ENCODE assay signal across 8 cellular contexts in genomic region chr17:28893248-28894183, GRCh38. TPM values are rescaled to one million over a fixed set of nuclear protein-coding genes. Genes with fewer than 3 reads are reported as not detected.
DNase-seq lines count a peak whose midpoint lies in the region; ATAC-seq and TF ChIP-seq lines count a peak whose summit lies in the region.
"Not testable (repeated sequence)": the region's sequence is repeated elsewhere in the genome, so short reads cannot be mapped to it uniquely, and the experiment has no call there.

No MANE protein-coding gene starts in this region.

- not testable (repeated sequence) for TF ChIP-seq RAD21 in liver (IDR thresholded peaks at IDR 0.05)

- not testable (repeated sequence) for H3K9me3 Mint-ChIP-seq in WTC11; activated naive CD4-positive, alpha-beta T cell treated with anti-CD3 and anti-CD28 coated beads for 36 hours

- TF ChIP-seq POLR2A in transverse colon (IDR thresholded peaks at IDR 0.05), result not testable (repeated sequence)

- CTCF ChIA-PET in WTC11 (lab: Charles Lee), result interaction anchor here (0.7 to 5.1 kb wide), 4 partner anchors 14 to 224 kb away, joined by 3 to 25 read pairs (median 4); no protein-coding TSS in a partner anchor
- CTCF ChIA-PET in activated naive CD4-positive, alpha-beta T cell treated with anti-CD3 and anti-CD28 coated beads for 36 hours (lab: Charles Lee), result interaction anchor here (0.6 to 5.1 kb wide), 12 partner anchors 9 to 166 kb away, joined by 3 to 30 read pairs (median 4); partner anchors contain the start of genes DHRS13, FAM222B, NEK8 and TLCD1

- not testable (repeated sequence) for H3K4me3 Mint-ChIP-seq in WTC11
- peak overlapping the region; percentile 75 for H3K4me3 Mint-ChIP-seq in activated naive CD4-positive, alpha-beta T cell treated with anti-CD3 and anti-CD28 coated beads for 36 hours

- not testable (repeated sequence) for TF ChIP-seq EP300 in transverse colon (IDR thresholded peaks at IDR 0.05; ENCODE audit: low read depth)

- H3K9me3 ChIP-seq in effector memory CD4-positive, alpha-beta T cell (ENCODE audit: control insufficient read depth, low read length); liver (ENCODE audit: control insufficient read depth in 4 of 4, low read length in 3 of 4); psoas muscle; transverse colon: not testable (repeated sequence)

- not testable (repeated sequence) for H3K36me3 ChIP-seq in effector memory CD4-positive, alpha-beta T cell (ENCODE audit: control insufficient read depth, insufficient read depth, low read length); liver (ENCODE audit: control insufficient read depth in 4 of 4, insufficient read depth in 3 of 4, low read depth in 1 of 4, low read length in 3 of 4); psoas muscle (ENCODE audit: insufficient read depth in 1 of 2, low read depth in 1 of 2); transverse colon

- H3K27ac ChIP-seq in effector memory CD4-positive, alpha-beta T cell (ENCODE audit: insufficient read depth, low read length, poor library complexity, severe bottlenecking), result peak overlapping the region; percentile 72
- H3K27ac ChIP-seq in liver (ENCODE audit: low read depth in 1 of 2, low read length in 2 of 2) (peak overlapping the region; percentile 60 to 78), psoas muscle (peak overlapping the region; percentile 23), transverse colon (peak overlapping the region; percentile 60 to 77 (median 70))

- in situ Hi-C loops in transverse colon (cut with MboI; ENCODE audit: low pct_ligation_motif_present in 1 of 4, low pct_unique_long_range_greater_than_20kb in 1 of 4, low sequenced_read_pairs in 3 of 4), result loop anchor here in 1 of 4 donors (25.0 kb wide), 1 partner anchor 131 kb away; no protein-coding TSS in a partner anchor

- H3K4me1 ChIP-seq in effector memory CD4-positive, alpha-beta T cell (ENCODE audit: control insufficient read depth, insufficient read depth, low read length, poor library complexity, severe bottlenecking), result peaks cover 37% of the 10 kb centered on the region
- H3K4me1 ChIP-seq in liver (ENCODE audit: control insufficient read depth in 4 of 4, insufficient read depth in 4 of 4, low read length in 3 of 4) (peaks cover 17 to 30% (median 22%) of the 10 kb centered on the region in 4 donors), psoas muscle (peaks cover 26% of the 10 kb centered on the region), transverse colon (peaks cover 14 to 46% (median 35%) of the 10 kb centered on the region in 4 donors)

- H3K4me3 ChIP-seq in effector memory CD4-positive, alpha-beta T cell (ENCODE audit: insufficient read depth, low read depth, low read length, poor library complexity, severe bottlenecking), result peak overlapping the region; percentile 18
- H3K4me3 ChIP-seq in liver (ENCODE audit: low read depth in 1 of 3, low read length in 3 of 3); transverse colon: not testable (repeated sequence)
- H3K4me3 ChIP-seq in psoas muscle, result peak overlapping the region; percentile 1

- 79% methylated on average over 16 of the region's 16 CpGs for WGBS in liver
- 86 to 88% (median 87%) methylated on average over 16 of the region's 16 CpGs for WGBS in psoas muscle, 3 donors
- WGBS in transverse colon (ENCODE audit: low coverage in 1 of 2), 2 donors, result 54 to 56% methylated on average over 9 to 16 of the region's 16 CpGs

- H3K9ac ChIP-seq in liver (ENCODE audit: low read depth in 1 of 2, low read length in 2 of 2), result peak overlapping the region in 1 of 2 donors; percentile 53

- not testable (repeated sequence) for H3K36me3 Mint-ChIP-seq in WTC11
- peaks cover 17% of the 10 kb centered on the region for H3K36me3 Mint-ChIP-seq in activated naive CD4-positive, alpha-beta T cell treated with anti-CD3 and anti-CD28 coated beads for 36 hours (ENCODE audit: low read depth)

- POLR2A ChIA-PET in WTC11 (lab: Charles Lee), result interaction anchor here (0.6 kb wide), 2 partner anchors 34 to 82 kb away, joined by 3 to 4 read pairs; no protein-coding TSS in a partner anchor

- not testable (repeated sequence) for ATAC-seq in WTC11, psoas muscle

- not testable (repeated sequence) for TF ChIP-seq CTCF in WTC11 (IDR thresholded peaks at IDR 0.05); liver (IDR thresholded peaks at IDR 0.05; ENCODE audit: low read depth, low read length, missing input control); psoas muscle (IDR thresholded peaks at IDR 0.05); transverse colon (IDR thresholded peaks at IDR 0.05)

- not testable (repeated sequence) for H3K27me3 ChIP-seq in effector memory CD4-positive, alpha-beta T cell (replicated peaks; ENCODE audit: control insufficient read depth, insufficient read depth, low read length, poor library complexity, severe bottlenecking); liver (ENCODE audit: control insufficient read depth in 4 of 4, insufficient read depth in 4 of 4, low read length in 3 of 4); psoas muscle (ENCODE audit: insufficient read depth in 3 of 3, low read length in 2 of 3); transverse colon

- intact Hi-C loops in activated naive CD4-positive, alpha-beta T cell treated with anti-CD3 and anti-CD28 coated beads for 36 hours (cut with micrococcal nuclease), result loop anchor here (10.0 kb wide), 1 partner anchor 241 kb away; no protein-coding TSS in a partner anchor
- intact Hi-C loops in psoas muscle (cut with DNase I), result loop anchor here in 1 of 2 donors (10.0 kb wide), 1 partner anchor 129 kb away; no protein-coding TSS in a partner anchor
- intact Hi-C loops in transverse colon (cut with DNase I; ENCODE audit: low total_unique reads), result not testable (repeated sequence)

- peak overlapping the region; percentile 37; the same call in 1 of the 2 replicates for H3K27ac Mint-ChIP-seq in WTC11
- peak overlapping the region; percentile 100 for H3K27ac Mint-ChIP-seq in activated naive CD4-positive, alpha-beta T cell treated with anti-CD3 and anti-CD28 coated beads for 36 hours

- not testable (repeated sequence) for H3K27me3 Mint-ChIP-seq in WTC11 (ENCODE audit: low read depth); activated naive CD4-positive, alpha-beta T cell treated with anti-CD3 and anti-CD28 coated beads for 36 hours (ENCODE audit: low read depth)

- peaks cover 26% of the 10 kb centered on the region for H3K4me1 Mint-ChIP-seq in WTC11
- H3K4me1 Mint-ChIP-seq in activated naive CD4-positive, alpha-beta T cell treated with anti-CD3 and anti-CD28 coated beads for 36 hours (ENCODE audit: low read depth), result peaks cover 72% of the 10 kb centered on the region

- DNase-seq in GF-D8 (lab: John Stamatoyannopoulos, UW) (peak; percentile 56), MV-4-11 (lab: John Stamatoyannopoulos, UW) (peak; percentile 81), transverse colon (peak; percentile 49)
- DNase-seq in WTC11 (ENCODE audit: low spot score); effector memory CD4-positive, alpha-beta T cell; psoas muscle: not testable (repeated sequence)
- DNase-seq in activated naive CD4-positive, alpha-beta T cell treated with anti-CD3 and anti-CD28 coated beads for 36 hours, result peak; percentile 61

RNA-seq across cellular contexts. Expression of gene FLOT2, which starts 4.0 kb away (rescaled TPM):
- total RNA-seq in WTC11 (2021) (139 to 153 TPM (median 144 TPM) in 3 replicates), liver (10 to 100 TPM; 67.7 to 71.0 TPM), psoas muscle (10 to 100 TPM; 40.8 to 81.1 (median 43.9) TPM), transverse colon (10 to 100 TPM; 35.8 to 95.8 (median 46.5) TPM)
- total RNA-seq in activated naive CD4-positive, alpha-beta T cell treated with anti-CD3 and anti-CD28 coated beads for 36 hours, result 10 to 100 TPM; 66.0 to 71.5 TPM
- polyA plus RNA-seq in liver (100 to 1,000 TPM in 1 of 2 donors, 10 to 100 TPM in 1; 61.6 to 100 TPM), psoas muscle (10 to 100 TPM; 30.4 to 35.3 (median 34.0) TPM)

RNA-seq across cellular contexts. Expression of gene DHRS13, which starts 9.4 kb away (rescaled TPM):
- total RNA-seq in WTC11 (2021) (26.5 to 29.5 TPM (median 28.5 TPM) in 3 replicates), liver (10 to 100 TPM in 1 of 2 donors, 1 to 10 TPM in 1; 9.7 to 91.6 TPM), psoas muscle (1 to 10 TPM in 2 of 4 donors, under 1 TPM in 2; 0.48 to 2.1 (median 1.1) TPM), transverse colon (1 to 10 TPM; 2.2 to 6.5 (median 6.0) TPM)
- 10 to 100 TPM; 20.1 to 20.9 TPM for total RNA-seq in activated naive CD4-positive, alpha-beta T cell treated with anti-CD3 and anti-CD28 coated beads for 36 hours
- polyA plus RNA-seq in liver (10 to 100 TPM in 1 of 2 donors, 1 to 10 TPM in 1; 5.0 to 12.3 TPM), psoas muscle (1 to 10 TPM; 1.1 to 2.7 (median 1.2) TPM)

RNA-seq across cellular contexts. Expression of gene ERAL1, which starts 38.7 kb away (rescaled TPM):
- total RNA-seq in WTC11 (2021), result 70.1 to 77.0 TPM (median 72.0 TPM) in 3 replicates
- 10 to 100 TPM; 51.2 to 60.4 TPM for total RNA-seq in activated naive CD4-positive, alpha-beta T cell treated with anti-CD3 and anti-CD28 coated beads for 36 hours
- 10 to 100 TPM; 17.3 to 30.8 TPM for total RNA-seq in liver
- polyA plus RNA-seq in liver, result 10 to 100 TPM; 28.1 to 34.5 TPM
- 10 to 100 TPM; 38.3 to 45.6 (median 43.4) TPM for total RNA-seq in psoas muscle
- polyA plus RNA-seq in psoas muscle, result 10 to 100 TPM; 41.0 to 98.5 (median 58.8) TPM
- 10 to 100 TPM; 28.1 to 74.4 (median 47.3) TPM for total RNA-seq in transverse colon

RNA-seq across cellular contexts. Expression of gene FAM222B, which starts 50.9 kb away (rescaled TPM):
- 86.6 to 94.6 TPM (median 91.5 TPM) in 3 replicates for total RNA-seq in WTC11 (2021)
- total RNA-seq in activated naive CD4-positive, alpha-beta T cell treated with anti-CD3 and anti-CD28 coated beads for 36 hours, result 10 to 100 TPM; 11.2 TPM
- total RNA-seq in liver, result 1 to 10 TPM; 2.8 to 4.2 TPM
- polyA plus RNA-seq in liver, result 1 to 10 TPM; 4.0 to 5.4 TPM
- total RNA-seq in psoas muscle, result 10 to 100 TPM; 25.3 to 52.9 (median 36.0) TPM
- 10 to 100 TPM; 22.4 to 66.2 (median 32.2) TPM for polyA plus RNA-seq in psoas muscle
- total RNA-seq in transverse colon, result 10 to 100 TPM; 23.2 to 41.0 (median 32.9) TPM

RNA-seq across cellular contexts. Expression of gene PHF12, which starts 57.8 kb away (rescaled TPM):
- total RNA-seq in WTC11 (2021) (57.7 to 69.8 TPM (median 61.3 TPM) in 3 replicates), liver (10 to 100 TPM; 15.5 to 21.3 TPM), psoas muscle (10 to 100 TPM; 22.3 to 28.6 (median 24.4) TPM), transverse colon (100 to 1,000 TPM in 1 of 4 donors, 10 to 100 TPM in 3; 43.5 to 134 (median 60.5) TPM)
- total RNA-seq in activated naive CD4-positive, alpha-beta T cell treated with anti-CD3 and anti-CD28 coated beads for 36 hours, result 10 to 100 TPM; 52.8 to 56.7 TPM
- polyA plus RNA-seq in liver (1 to 10 TPM; 4.3 to 7.9 TPM), psoas muscle (10 to 100 TPM in 1 of 3 donors, 1 to 10 TPM in 2; 7.3 to 12.1 (median 7.7) TPM)
